ENCODE assay signal across 13 cellular contexts in genomic region chr6:3323696-3324261, GRCh38.
DNase-seq lines count a peak whose midpoint lies in the region; ATAC-seq and TF ChIP-seq lines count a peak whose summit lies in the region.
"Had no signal": no experiment of that assay in that cellular context is flagged by ENCODE, and none has a peak within 500 bp of the region (broad histone marks: within the 10 kb centered on the region; RNA-seq: fewer than 3 reads in every experiment).

No MANE protein-coding gene starts in this region.

- TF ChIP-seq POLR2A in body of pancreas (IDR thresholded peaks at IDR 0.05) (no peak), vagina (IDR thresholded peaks at IDR 0.05) (no peak)

- TF ChIP-seq CTCF in AG04450 (IDR thresholded peaks at IDR 0.05; ENCODE audit: low read depth, low read length) (no peak), body of pancreas (IDR thresholded peaks at IDR 0.05) (no peak), vagina (IDR thresholded peaks at IDR 0.05) (no peak)

- DNase-seq in AG04450 (ENCODE audit: low read depth, low spot score) (no peak), body of pancreas (no peak), right cardiac atrium (no peak), trophoblast cell (peak in 1 of 2 donors; percentile 1), RPMI8226 (no peak), vagina (ENCODE audit: extremely low spot score in 2 of 2) (no peak)
- DNase-seq in natural killer cell treated with Interleukin-12 subunit alpha and Interleukin-12 subunit beta and Interleukin-15 and Interleukin-18, amount 100 ng/mL, for 72 hours (ENCODE audit: low spot score) = no peak
- DNase-seq: activated CD4-positive, alpha-beta T cell treated with anti-CD3 and anti-CD28 coated beads, Interleukin-2, amount 50 U/mL, for 1 hour; naive thymus-derived CD8-positive, alpha-beta T cell; NCI-H2029 treated with DMSO at 0.1 percent for 48 hours; NCI-H82 had no signal

- H3K14ac ChIP-seq in trophoblast cell (ENCODE audit: low read length) = no peak overlapping the region

- WGBS in body of pancreas, 2 donors = 84 to 88% methylated on average over 18 to 21 of the region's 21 CpGs
- WGBS in right cardiac atrium = 81% methylated on average over 21 of the region's 21 CpGs
- WGBS in trophoblast cell (ENCODE audit: extremely low coverage, insufficient coverage, insufficient read length) = no CpG with 5 or more reads among the region's 21 CpGs

- no peak overlapping the region for H4K8ac ChIP-seq in trophoblast cell (ENCODE audit: low read depth, low read length)

- CTCF ChIA-PET in AG04450 (lab: Charles Lee) = interaction anchor here (1.2 kb wide), 1 partner anchor 409 kb away, joined by 3 read pairs; no protein-coding TSS in a partner anchor

- no peak overlapping the region for H2BK5ac ChIP-seq in trophoblast cell (ENCODE audit: low read depth, low read length, poor library complexity)

- no peak overlapping the region for H2AFZ ChIP-seq in trophoblast cell (ENCODE audit: insufficient read depth, low read length, poor library complexity)

- peaks cover 2% of the 10 kb centered on the region for H3K79me2 ChIP-seq in trophoblast cell (ENCODE audit: control insufficient read depth, insufficient read depth, low read length, poor library complexity)

- ATAC-seq in body of pancreas (no peak), right cardiac atrium (no peak), GM21447 (IDR thresholded peaks at IDR 0.05; ENCODE audit: unreplicated experiment) (no peak)
- no peak for ATAC-seq in natural killer cell treated with Interleukin-12 subunit alpha and Interleukin-12 subunit beta and Interleukin-15 and Interleukin-18, amount 100 ng/mL, for 72 hours
- ATAC-seq: naive thymus-derived CD8-positive, alpha-beta T cell had no signal

- H2BK12ac ChIP-seq in trophoblast cell (ENCODE audit: low read length) = no peak overlapping the region

- peak overlapping the region; percentile 7 for H3K4ac ChIP-seq in trophoblast cell (ENCODE audit: low read depth, low read length)

- H3K36me3 Mint-ChIP-seq in natural killer cell treated with Interleukin-12 subunit alpha and Interleukin-12 subunit beta and Interleukin-15 and Interleukin-18, amount 100 ng/mL, for 72 hours = no peaks in the 10 kb centered on the region

- no peak overlapping the region for H4K91ac ChIP-seq in trophoblast cell (ENCODE audit: low read depth, low read length)

- H3K4me2 ChIP-seq in trophoblast cell (ENCODE audit: low read length) = no peak overlapping the region

- H3K18ac ChIP-seq in trophoblast cell (ENCODE audit: low read length) = peak overlapping the region; percentile 15

- H3K27ac Mint-ChIP-seq in natural killer cell treated with Interleukin-12 subunit alpha and Interleukin-12 subunit beta and Interleukin-15 and Interleukin-18, amount 100 ng/mL, for 72 hours = peak overlapping the region in 1 of 2 donors; percentile 49
- H3K27ac Mint-ChIP-seq: activated T-cell treated with anti-CD3 and anti-CD28 coated beads, Interleukin-2, amount 50 U/mL, for 72 hours; naive thymus-derived CD8-positive, alpha-beta T cell had no signal

- POLR2A ChIA-PET in AG04450 (lab: Yijun Ruan, JAX) = interaction anchor here (0.9 to 1.0 kb wide), 2 partner anchors 44 to 149 kb away, joined by 3 to 8 read pairs; no protein-coding TSS in a partner anchor

- no peaks in the 10 kb centered on the region; the same call in 1 of the 2 replicates for H3K9me3 ChIP-seq in AG04450 (ENCODE audit: control insufficient read depth, insufficient read depth, low read length)
- H3K9me3 ChIP-seq in body of pancreas = no peaks in the 10 kb centered on the region
- H3K9me3 ChIP-seq in right cardiac atrium (ENCODE audit: control insufficient read depth, low read length) = no peaks in the 10 kb centered on the region
- no peaks in the 10 kb centered on the region for H3K9me3 ChIP-seq in trophoblast cell (ENCODE audit: insufficient read depth, low read depth, low read length)
- H3K9me3 ChIP-seq in vagina = no peaks in the 10 kb centered on the region

- intact Hi-C loops in body of pancreas (cut with DNase I) = no loop called here
- intact Hi-C loops in right cardiac atrium (cut with DNase I) = loop anchor here in 1 of 4 donors (2.0 kb wide), 1 partner anchor 31 kb away; no protein-coding TSS in a partner anchor
- intact Hi-C loops in vagina (cut with DNase I) = no loop called here

- H3K27ac ChIP-seq in AG04450 (ENCODE audit: low read depth, low read length) (peak overlapping the region; percentile 25), body of pancreas (peak overlapping the region in 3 of 4 donors; percentile 8 to 55 (median 35)), right cardiac atrium (ENCODE audit: low read length) (peak overlapping the region; percentile 1), trophoblast cell (ENCODE audit: low read depth, low read length) (no peak overlapping the region), vagina (no peak overlapping the region)

- no peak overlapping the region for H3K9ac ChIP-seq in trophoblast cell (ENCODE audit: low read length)

- H3K23ac ChIP-seq in trophoblast cell (ENCODE audit: low read length) = no peak overlapping the region

- H4K12ac ChIP-seq in trophoblast cell (ENCODE audit: low read depth, low read length) = no peak overlapping the region

- H3K4me1 ChIP-seq in body of pancreas (peaks cover 35% of the 10 kb centered on the region), right cardiac atrium (ENCODE audit: control insufficient read depth, insufficient read depth, low read length) (no peaks in the 10 kb centered on the region), trophoblast cell (ENCODE audit: control insufficient read depth in 1 of 2, insufficient read depth in 2 of 2, low read length in 2 of 2) (peaks cover 4 to 7% of the 10 kb centered on the region in 2 experiments), vagina (peaks cover 19% of the 10 kb centered on the region)

- peaks cover 2% of the 10 kb centered on the region for H3K79me1 ChIP-seq in trophoblast cell (ENCODE audit: low read length)

- peaks cover 14 to 28% of the 10 kb centered on the region in 2 donors for H3K27me3 Mint-ChIP-seq in natural killer cell treated with Interleukin-12 subunit alpha and Interleukin-12 subunit beta and Interleukin-15 and Interleukin-18, amount 100 ng/mL, for 72 hours

- H2AK5ac ChIP-seq in trophoblast cell (ENCODE audit: low read length) = no peak overlapping the region

- no peak overlapping the region for H2BK120ac ChIP-seq in trophoblast cell (ENCODE audit: insufficient read depth, low read length, poor library complexity)

- peaks cover 13% of the 10 kb centered on the region in 2 donors for H3K4me1 Mint-ChIP-seq in natural killer cell treated with Interleukin-12 subunit alpha and Interleukin-12 subunit beta and Interleukin-15 and Interleukin-18, amount 100 ng/mL, for 72 hours (ENCODE audit: low read depth in 2 of 2)

- no peak overlapping the region for H3K4me3 Mint-ChIP-seq in natural killer cell treated with Interleukin-12 subunit alpha and Interleukin-12 subunit beta and Interleukin-15 and Interleukin-18, amount 100 ng/mL, for 72 hours
- H3K4me3 Mint-ChIP-seq: naive thymus-derived CD8-positive, alpha-beta T cell had no signal

- H3K27me3 ChIP-seq in AG04450 (ENCODE audit: control insufficient read depth, insufficient read depth, low read length) (peaks cover 17% of the 10 kb centered on the region), body of pancreas (no peaks in the 10 kb centered on the region), right cardiac atrium (ENCODE audit: control insufficient read depth, insufficient read depth) (no peaks in the 10 kb centered on the region), trophoblast cell (ENCODE audit: insufficient read depth, low read length) (no peaks in the 10 kb centered on the region), vagina (no peaks in the 10 kb centered on the region)

- H3K36me3 ChIP-seq in body of pancreas (replicated peaks in 1 of 2; ENCODE audit: insufficient read depth in 1 of 2, low read depth in 2 of 2) (no peaks in the 10 kb centered on the region), trophoblast cell (ENCODE audit: control insufficient read depth in 1 of 2, insufficient read depth in 2 of 2, low read length in 2 of 2) (peaks cover 5 to 13% of the 10 kb centered on the region in 2 experiments), vagina (no peaks in the 10 kb centered on the region)

- no peaks in the 10 kb centered on the region for H3K9me3 Mint-ChIP-seq in natural killer cell treated with Interleukin-12 subunit alpha and Interleukin-12 subunit beta and Interleukin-15 and Interleukin-18, amount 100 ng/mL, for 72 hours
- H3K9me3 Mint-ChIP-seq: activated T-cell treated with anti-CD3 and anti-CD28 coated beads, Interleukin-2, amount 50 U/mL, for 72 hours; naive thymus-derived CD8-positive, alpha-beta T cell had no signal

- H3K4me3 ChIP-seq in AG04450 (ENCODE audit: low read depth, low read length) (no peak overlapping the region), body of pancreas (no peak overlapping the region), right cardiac atrium (ENCODE audit: low read length) (no peak overlapping the region), trophoblast cell (ENCODE audit: low read depth, low read length) (peak overlapping the region; percentile 34), vagina (no peak overlapping the region)

Comparison
In these comparisons a context has a peak if more than half of its experiments do, and no peak if none do; other contexts are left out.
1. H3K27ac ChIP-seq: peak in AG04450 (single experiment), body of pancreas (3 of 4) and right cardiac atrium (single experiment); none in trophoblast cell (single experiment) and vagina (single experiment).